ENCODE assay signal across 22 cellular contexts in genomic region chr1:28288487-28288886, GRCh38. TPM values are rescaled to one million over a fixed set of nuclear protein-coding genes. Genes with fewer than 3 reads are reported as not detected.
DNase-seq lines count a peak whose midpoint lies in the region; ATAC-seq, FAIRE-seq and TF ChIP-seq lines count a peak whose summit lies in the region.
"Had no signal": no experiment of that assay in that cellular context is flagged by ENCODE, and none has a peak within 500 bp of the region (broad histone marks: within the 10 kb centered on the region; RNA-seq: fewer than 3 reads in every experiment).

No MANE protein-coding gene starts in this region.

- no peak for TF ChIP-seq EP300 in K562 (IDR thresholded peaks at IDR 0.05; ENCODE audit: low read length)

- 49% methylated on average over 8 of the region's 8 CpGs for WGBS in K562 (ENCODE audit: insufficient coverage, low coverage, missing lambda C conversion rate)

- no peak for TF ChIP-seq POLR2A in K562 (conservative IDR thresholded peaks at IDR 0.05)

- H4K20me1 ChIP-seq in K562 (replicated peaks; ENCODE audit: control insufficient read depth, insufficient read depth, low read length) (no peaks in the 10 kb centered on the region; the same call in 1 of the 2 replicates), MM.1S (ENCODE audit: insufficient read depth, low read length) (no peaks in the 10 kb centered on the region)

- CTCF ChIA-PET in HEK293 (lab: Yijun Ruan, JAX) = interaction anchor here (1.6 kb wide), 1 partner anchor 40 kb away, joined by 5 read pairs; no protein-coding TSS in a partner anchor
- CTCF ChIA-PET in K562 (lab: Yijun Ruan, JAX; ENCODE audit: low intra/inter-chr PET ratio) = no interaction called here

- H3F3A ChIP-seq in MM.1S (ENCODE audit: insufficient read depth, low read length) = no peaks in the 10 kb centered on the region

- no TSS peak for BruUV-seq in K562 (replicated peaks; lab: Mats Ljungman, UMichigan)

- H3K4me1 ChIP-seq in HEK293 (ENCODE audit: control insufficient read depth, insufficient read depth, low read length) = no peaks in the 10 kb centered on the region
- H3K4me1 ChIP-seq in K562 (replicated peaks in 1 of 2; ENCODE audit: control insufficient read depth in 2 of 2, insufficient read depth in 2 of 2, low read length in 2 of 2) = peaks cover 6 to 7% of the 10 kb centered on the region in 2 experiments; a peak in 3 of 5 replicates
- H3K4me1 ChIP-seq in kidney (ENCODE audit: control insufficient read depth in 1 of 2, insufficient read depth in 1 of 2, low read depth in 1 of 2, low read length in 2 of 2) = no peaks in the 10 kb centered on the region
- no peaks in the 10 kb centered on the region for H3K4me1 ChIP-seq in MM.1S (ENCODE audit: low read length)

- H3K79me2 ChIP-seq in K562 (ENCODE audit: control insufficient read depth, insufficient read depth, low read length) (no peaks in the 10 kb centered on the region), MM.1S (ENCODE audit: low read length) (no peaks in the 10 kb centered on the region)

- H3K4me2 ChIP-seq in K562 (ENCODE audit: insufficient read depth, low read length) (0 out of 2 replicates have a peak overlapping the region, but pooled peaks have one; percentile 1), MM.1S (ENCODE audit: low read depth, low read length) (no peak overlapping the region)
- H3K4me2 ChIP-seq: KMS-11 had no signal

- H3K9me2 ChIP-seq in MM.1S (replicated peaks; ENCODE audit: insufficient read depth, low read length) = no peaks in the 10 kb centered on the region

- no peak overlapping the region for H3K27ac ChIP-seq in HEK293 (ENCODE audit: extremely low read depth, low read depth, low read length)
- H3K27ac ChIP-seq in K562 (ENCODE audit: extremely low read depth, low read depth, low read length) = no peak overlapping the region; the same call in 2 of the 3 replicates
- no peak overlapping the region for H3K27ac ChIP-seq in kidney (ENCODE audit: low read depth in 2 of 2, low read length in 2 of 2)
- no peak overlapping the region for H3K27ac ChIP-seq in MM.1S (ENCODE audit: low read length)
- H3K27ac ChIP-seq: HL-60, KMS-11, Peyer's patch had no signal

- H3K9me1 ChIP-seq in K562 (ENCODE audit: control insufficient read depth, insufficient read depth, low read length) = no peaks in the 10 kb centered on the region

- H3K4me3 ChIP-seq in HEK293 (ENCODE audit: low read depth, low read length) (no peak overlapping the region), K562 (no peak overlapping the region), kidney (ENCODE audit: low read length in 2 of 2) (no peak overlapping the region), MM.1S (ENCODE audit: low read length) (no peak overlapping the region)
- H3K4me3 ChIP-seq: Peyer's patch had no signal

- POLR2A ChIA-PET in HEK293 (lab: Yijun Ruan, JAX) (interaction anchor here (0.7 to 1.1 kb wide), 2 partner anchors 39 to 217 kb away, joined by 3 read pairs; partner anchors contain the start of gene RCC1), K562 (lab: Yijun Ruan, JAX) (interaction anchor here (0.6 to 22.4 kb wide), 5 partner anchors 13 to 201 kb away, joined by 3 to 547 read pairs (median 6); partner anchors contain the start of genes MED18 and SESN2)

- H2AFZ ChIP-seq in K562 (ENCODE audit: low read depth, low read length) (peak overlapping the region; percentile 69; the same call in 1 of the 2 replicates), MM.1S (ENCODE audit: low read length) (no peak overlapping the region)

- H3K27me3 ChIP-seq in K562 (ENCODE audit: control insufficient read depth in 2 of 2, insufficient read depth in 2 of 2, low read length in 2 of 2) = no peaks in the 10 kb centered on the region
- no peaks in the 10 kb centered on the region for H3K27me3 ChIP-seq in MM.1S (replicated peaks; ENCODE audit: insufficient read depth, low read length)
- H3K27me3 ChIP-seq: Peyer's patch had no signal

- TF ChIP-seq CTCF in HEK293 (tag by site-specific recombination; IDR thresholded peaks at IDR 0.05) = no peak
- TF ChIP-seq CTCF in K562 (IDR thresholded peaks at IDR 0.05 in 2 of 3, conservative IDR thresholded peaks at IDR 0.05 in 1 of 3; ENCODE audit: insufficient read depth in 2 of 3, low read depth in 1 of 3, low read length in 3 of 3) = no peak
- TF ChIP-seq CTCF in kidney (IDR thresholded peaks at IDR 0.05; ENCODE audit: borderline replicate concordance, extremely low read depth, insufficient read depth) = no peak
- TF ChIP-seq CTCF in MM.1S (IDR thresholded peaks at IDR 0.05; ENCODE audit: low read length) = no peak

- H3K9me3 ChIP-seq in HEK293 (ENCODE audit: control insufficient read depth, insufficient read depth, low read depth, low read length) (no peaks in the 10 kb centered on the region), K562 (replicated peaks; ENCODE audit: control insufficient read depth, insufficient read depth, low read depth, low read length) (no peaks in the 10 kb centered on the region), kidney (ENCODE audit: control insufficient read depth in 1 of 2, low read length in 2 of 2) (no peaks in the 10 kb centered on the region), MM.1S (replicated peaks; ENCODE audit: insufficient read depth, low read length) (no peaks in the 10 kb centered on the region)
- H3K9me3 ChIP-seq: Peyer's patch had no signal

- ATAC-seq in K562 (no peak), GM21381 (IDR thresholded peaks at IDR 0.05; ENCODE audit: unreplicated experiment) (no peak), HG02852 (IDR thresholded peaks at IDR 0.05; ENCODE audit: unreplicated experiment) (no peak)
- ATAC-seq: HepG2, SK-N-SH treated with all-trans-retinoic acid at 6 μM for 48 hours had no signal

- FAIRE-seq in K562 (lab: Jason Lieb, UNC) (no peak), kidney (lab: Jason Lieb, UNC) (no peak)
- FAIRE-seq: GM12891, HepG2 had no signal

- intact Hi-C loops in K562 (cut with micrococcal nuclease) (no loop called here), kidney (cut with DNase I) (no loop called here)

- in situ Hi-C loops in K562 (cut with MboI) = no loop called here

- no peak for TF ChIP-seq RAD21 in K562 (CRISPR knock-in tag; conservative IDR thresholded peaks at IDR 0.05 in 1 of 2, IDR thresholded peaks at IDR 0.05 in 1 of 2)

- H3K36me3 ChIP-seq in HEK293 (ENCODE audit: control insufficient read depth in 2 of 2, insufficient read depth in 1 of 2, low read length in 2 of 2) (no peaks in the 10 kb centered on the region), K562 (ENCODE audit: control insufficient read depth, insufficient read depth, low read length) (no peaks in the 10 kb centered on the region), kidney (ENCODE audit: control insufficient read depth in 1 of 2, insufficient read depth in 2 of 2, low read length in 2 of 2) (no peaks in the 10 kb centered on the region), MM.1S (replicated peaks; ENCODE audit: insufficient read depth, low read length) (no peaks in the 10 kb centered on the region)
- H3K36me3 ChIP-seq: Peyer's patch had no signal

- DNase-seq in K562 (ENCODE audit: extremely low read depth in 1 of 4, low spot score in 3 of 4) (peak in 1 of 4 experiments; percentile 16), kidney (peak; percentile 3), DMS114 treated with DMSO at 0.1 percent for 48 hours (lab: John Stamatoyannopoulos, UW; ENCODE audit: unreplicated experiment) (no peak), MM.1S (no peak)
- DNase-seq: CD4-positive, CD25-positive, alpha-beta regulatory T cell; DMS79 treated with DMSO at 0.1 percent for 48 hours; H7; MV-4-11; NCI-H1694; NCI-H2081; NCI-H2171; NCI-H524 treated with DMSO at 0.1 percent for 48 hours; NCI-H82; Peyer's patch had no signal

- H3K9ac ChIP-seq in K562 (ENCODE audit: insufficient read depth in 1 of 2, low read depth in 2 of 2, low read length in 2 of 2) (no peak overlapping the region; a peak in 1 of 4 replicates), kidney (ENCODE audit: low read length in 2 of 2) (no peak overlapping the region), MM.1S (ENCODE audit: low read length) (no peak overlapping the region)
- H3K9ac ChIP-seq: KMS-11 had no signal

RNA-seq across cellular contexts. Expression of gene SESN2, which starts 29.2 kb away (rescaled TPM):
- 14.6 and 34.6 TPM in 2 replicates for total RNA-seq in K562 (2011; cell fraction: chromatin; rRNA removed; ENCODE audit: low replicate concordance)
- 26.1 and 26.2 TPM in 2 replicates for total RNA-seq in K562 (2011; cell fraction: nucleolus; rRNA removed)
- 23.4 and 26.2 TPM in 2 replicates for total RNA-seq in K562 (2011; cell fraction: nucleoplasm; rRNA removed)
- 54.4 and 55.3 TPM in 2 replicates for total RNA-seq in K562 (2014; rRNA removed)
- total RNA-seq in K562 (2014; rRNA removed; fragmentation: Illumina TruSeq; extraction: Trizol) = 16.8 and 16.9 TPM in 2 replicates
- 9.4 and 10.0 TPM in 2 replicates for total RNA-seq in K562 (2015; rRNA removed; fragmentation: Illumina TruSeq; extraction: Trizol)
- 61.1 and 71.3 TPM in 2 replicates for total RNA-seq in K562 (2021)
- 15.4 and 34.4 TPM in 2 replicates for polyA plus RNA-seq in K562 (2011; rRNA removed)
- 28.3 and 29.9 TPM in 2 replicates for polyA plus RNA-seq in K562 (2011; cell fraction: cytosol; rRNA removed)
- polyA plus RNA-seq in K562 (2011; cell fraction: nucleus; rRNA removed) = 26.7 and 31.1 TPM in 2 replicates
- polyA plus RNA-seq in K562 (2012) = 24.3 and 118 TPM in 2 replicates
- 47.6 and 61.0 TPM in 2 replicates for polyA plus RNA-seq in K562 (2014; fragmentation: Illumina TruSeq; extraction: Trizol)
- polyA plus RNA-seq in K562 (2014; fragmentation: Nextera tagmentation; extraction: Ambion mirVana) = 1 to 10 TPM; 3.7 to 5.4 TPM
- 40.8 and 47.3 TPM in 2 replicates for polyA plus RNA-seq in K562 (2014; rRNA removed)
- 13.4 and 14.9 TPM in 2 replicates for polyA minus RNA-seq in K562 (2011; rRNA and poly(A)+ RNA removed)
- 15.4 and 28.6 TPM in 2 replicates for polyA minus RNA-seq in K562 (2011; cell fraction: cytosol; rRNA and poly(A)+ RNA removed)
- polyA minus RNA-seq in K562 (2011; cell fraction: nucleus; rRNA and poly(A)+ RNA removed) = 6.6 and 11.0 TPM in 2 replicates
- 19.4 TPM for total RNA-seq in kidney
- polyA plus RNA-seq in kidney (ENCODE audit: insufficient read depth, low read depth, low replicate concordance) = 22.7 TPM

RNA-seq across cellular contexts. Expression of gene MED18, which starts 40.4 kb away (rescaled TPM):
- total RNA-seq in K562 (2011; cell fraction: chromatin; rRNA removed; ENCODE audit: low replicate concordance) = 16.8 and 18.9 TPM in 2 replicates
- total RNA-seq in K562 (2011; cell fraction: nucleolus; rRNA removed) = 19.2 and 20.0 TPM in 2 replicates
- total RNA-seq in K562 (2011; cell fraction: nucleoplasm; rRNA removed) = 25.3 and 28.1 TPM in 2 replicates
- total RNA-seq in K562 (2014; rRNA removed) = 22.7 and 23.8 TPM in 2 replicates
- total RNA-seq in K562 (2014; rRNA removed; fragmentation: Illumina TruSeq; extraction: Trizol) = 21.1 and 22.0 TPM in 2 replicates
- total RNA-seq in K562 (2015; rRNA removed; fragmentation: Illumina TruSeq; extraction: Trizol) = 24.1 and 24.5 TPM in 2 replicates
- total RNA-seq in K562 (2021) = 19.1 and 21.0 TPM in 2 replicates
- 28.9 and 33.2 TPM in 2 replicates for polyA plus RNA-seq in K562 (2011; rRNA removed)
- polyA plus RNA-seq in K562 (2011; cell fraction: cytosol; rRNA removed) = 38.5 and 46.2 TPM in 2 replicates
- 24.2 and 34.9 TPM in 2 replicates for polyA plus RNA-seq in K562 (2011; cell fraction: nucleus; rRNA removed)
- 25.0 and 32.1 TPM in 2 replicates for polyA plus RNA-seq in K562 (2012)
- polyA plus RNA-seq in K562 (2014; fragmentation: Illumina TruSeq; extraction: Trizol) = 23.8 and 25.5 TPM in 2 replicates
- 10 to 100 TPM; 38.6 to 50.6 TPM for polyA plus RNA-seq in K562 (2014; fragmentation: Nextera tagmentation; extraction: Ambion mirVana)
- polyA plus RNA-seq in K562 (2014; rRNA removed) = 15.2 and 16.9 TPM in 2 replicates
- 88.8 and 95.6 TPM in 2 replicates for polyA minus RNA-seq in K562 (2011; rRNA and poly(A)+ RNA removed)
- polyA minus RNA-seq in K562 (2011; cell fraction: cytosol; rRNA and poly(A)+ RNA removed) = 22.8 and 25.4 TPM in 2 replicates
- 7.9 and 17.3 TPM in 2 replicates for polyA minus RNA-seq in K562 (2011; cell fraction: nucleus; rRNA and poly(A)+ RNA removed)
- total RNA-seq in kidney = 14.6 TPM
- polyA plus RNA-seq in kidney (ENCODE audit: insufficient read depth, low read depth, low replicate concordance) = 13.2 TPM

RNA-seq across cellular contexts. Expression of gene ATP5IF1, which starts 52.6 kb away (rescaled TPM):
- total RNA-seq in K562 (2011; cell fraction: chromatin; rRNA removed; ENCODE audit: low replicate concordance) = 48.2 and 59.7 TPM in 2 replicates
- total RNA-seq in K562 (2011; cell fraction: nucleolus; rRNA removed) = 75.0 and 82.2 TPM in 2 replicates
- 110 and 124 TPM in 2 replicates for total RNA-seq in K562 (2011; cell fraction: nucleoplasm; rRNA removed)
- total RNA-seq in K562 (2014; rRNA removed) = 1,281 and 1,288 TPM in 2 replicates
- 303 and 353 TPM in 2 replicates for total RNA-seq in K562 (2014; rRNA removed; fragmentation: Illumina TruSeq; extraction: Trizol)
- total RNA-seq in K562 (2015; rRNA removed; fragmentation: Illumina TruSeq; extraction: Trizol) = 425 and 445 TPM in 2 replicates
- 380 and 403 TPM in 2 replicates for total RNA-seq in K562 (2021)
- 343 and 388 TPM in 2 replicates for polyA plus RNA-seq in K562 (2011; rRNA removed)
- 299 and 407 TPM in 2 replicates for polyA plus RNA-seq in K562 (2011; cell fraction: cytosol; rRNA removed)
- polyA plus RNA-seq in K562 (2011; cell fraction: nucleus; rRNA removed) = 273 and 321 TPM in 2 replicates
- 405 and 915 TPM in 2 replicates for polyA plus RNA-seq in K562 (2012)
- 338 and 607 TPM in 2 replicates for polyA plus RNA-seq in K562 (2014; fragmentation: Illumina TruSeq; extraction: Trizol)
- polyA plus RNA-seq in K562 (2014; fragmentation: Nextera tagmentation; extraction: Ambion mirVana) = 100 to 1,000 TPM; 292 to 545 TPM
- 1,422 and 1,500 TPM in 2 replicates for polyA plus RNA-seq in K562 (2014; rRNA removed)
- 92.2 and 94.1 TPM in 2 replicates for polyA minus RNA-seq in K562 (2011; rRNA and poly(A)+ RNA removed)
- 78.4 and 106 TPM in 2 replicates for polyA minus RNA-seq in K562 (2011; cell fraction: cytosol; rRNA and poly(A)+ RNA removed)
- polyA minus RNA-seq in K562 (2011; cell fraction: nucleus; rRNA and poly(A)+ RNA removed) = 40.0 and 57.4 TPM in 2 replicates
- 172 TPM for total RNA-seq in kidney
- polyA plus RNA-seq in kidney (ENCODE audit: insufficient read depth, low read depth, low replicate concordance) = 906 TPM

RNA-seq across cellular contexts. Expression of gene DNAJC8, which starts 55.7 kb away (rescaled TPM):
- total RNA-seq in K562 (2011; cell fraction: chromatin; rRNA removed; ENCODE audit: low replicate concordance) = 32.8 and 70.6 TPM in 2 replicates
- total RNA-seq in K562 (2011; cell fraction: nucleolus; rRNA removed) = 23.7 and 23.8 TPM in 2 replicates
- total RNA-seq in K562 (2011; cell fraction: nucleoplasm; rRNA removed) = 45.8 and 58.7 TPM in 2 replicates
- total RNA-seq in K562 (2014; rRNA removed) = 132 and 186 TPM in 2 replicates
- 209 and 236 TPM in 2 replicates for total RNA-seq in K562 (2014; rRNA removed; fragmentation: Illumina TruSeq; extraction: Trizol)
- 220 and 230 TPM in 2 replicates for total RNA-seq in K562 (2015; rRNA removed; fragmentation: Illumina TruSeq; extraction: Trizol)
- 143 and 153 TPM in 2 replicates for total RNA-seq in K562 (2021)
- 150 and 176 TPM in 2 replicates for polyA plus RNA-seq in K562 (2011; rRNA removed)
- 82.1 and 115 TPM in 2 replicates for polyA plus RNA-seq in K562 (2011; cell fraction: cytosol; rRNA removed)
- 52.7 and 76.2 TPM in 2 replicates for polyA plus RNA-seq in K562 (2011; cell fraction: nucleus; rRNA removed)
- polyA plus RNA-seq in K562 (2012) = 151 and 153 TPM in 2 replicates
- 279 and 343 TPM in 2 replicates for polyA plus RNA-seq in K562 (2014; fragmentation: Illumina TruSeq; extraction: Trizol)
- 100 to 1,000 TPM; 264 to 508 TPM for polyA plus RNA-seq in K562 (2014; fragmentation: Nextera tagmentation; extraction: Ambion mirVana)
- polyA plus RNA-seq in K562 (2014; rRNA removed) = 180 and 202 TPM in 2 replicates
- 63.9 and 71.8 TPM in 2 replicates for polyA minus RNA-seq in K562 (2011; rRNA and poly(A)+ RNA removed)
- polyA minus RNA-seq in K562 (2011; cell fraction: cytosol; rRNA and poly(A)+ RNA removed) = 25.2 and 30.5 TPM in 2 replicates
- polyA minus RNA-seq in K562 (2011; cell fraction: nucleus; rRNA and poly(A)+ RNA removed) = 11.4 and 23.2 TPM in 2 replicates
- 71.7 TPM for total RNA-seq in kidney
- polyA plus RNA-seq in kidney (ENCODE audit: insufficient read depth, low read depth, low replicate concordance) = 110 TPM
